Comparison of ENCODE assay signal across 20 cellular contexts in the genomic region with DNA sequence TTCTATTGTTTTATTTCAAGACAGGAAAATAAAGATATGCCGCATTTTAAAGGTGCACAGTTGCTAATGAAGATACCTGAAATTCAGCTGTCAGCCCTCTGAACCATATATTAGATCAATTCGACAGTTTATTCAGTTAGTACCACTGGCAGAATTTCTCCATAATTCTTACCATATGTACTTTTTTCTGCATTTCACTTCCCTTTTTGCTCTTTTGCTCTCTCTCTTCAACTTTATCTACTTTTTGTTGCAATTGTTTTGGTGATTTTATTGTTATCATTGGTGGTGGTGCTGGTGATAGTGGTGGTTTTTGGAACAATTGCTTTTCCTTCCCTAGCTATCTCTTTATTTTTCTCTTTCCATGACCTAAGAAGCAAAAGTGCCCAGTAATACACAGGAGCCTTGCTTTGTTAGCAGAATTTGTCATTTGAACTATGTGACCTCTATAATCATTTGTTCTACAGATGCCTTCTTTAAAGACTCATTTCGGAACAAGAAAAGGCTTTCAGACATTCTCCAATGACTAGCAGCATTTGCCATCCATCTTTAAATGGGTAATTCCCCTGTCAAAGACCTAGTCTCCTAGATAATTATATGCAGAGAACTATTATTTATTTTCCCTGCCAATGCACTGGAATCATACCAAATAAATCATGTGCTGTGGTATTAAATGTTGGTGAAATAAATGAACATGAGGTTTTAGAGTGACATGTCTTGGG.
DNase-seq lines count a peak whose midpoint lies in the region; ATAC-seq, FAIRE-seq and TF ChIP-seq lines count a peak whose summit lies in the region.
"Had no signal": no experiment of that assay in that cellular context is flagged by ENCODE, and none has a peak within 500 bp of the region (broad histone marks: within the 10 kb centered on the region; RNA-seq: fewer than 3 reads in every experiment).

No MANE protein-coding gene starts in this region.

- no peak for TF ChIP-seq CTCF in endothelial cell of umbilical vein (IDR thresholded peaks at IDR 0.05; ENCODE audit: extremely low read depth in 1 of 2, insufficient read depth in 1 of 2, low read depth in 1 of 2, low read length in 2 of 2)
- TF ChIP-seq CTCF in smooth muscle cell (IDR thresholded peaks at IDR 0.05; ENCODE audit: borderline replicate concordance, insufficient read depth, poor library complexity, severe bottlenecking) = no peak
- no peak for TF ChIP-seq CTCF in RWPE1 (conservative IDR thresholded peaks at IDR 0.05; ENCODE audit: low read depth)

- BruUV-seq in endothelial cell of umbilical vein (replicated peaks; lab: Mats Ljungman, UMichigan) = no TSS peak

- CTCF ChIA-PET in endothelial cell of umbilical vein (lab: Charles Lee) (interaction anchor here (0.9 to 1.1 kb wide), 2 partner anchors 9 to 154 kb away, joined by 4 read pairs; no protein-coding TSS in a partner anchor), RWPE1 (lab: Yijun Ruan, JAX) (interaction anchor here (0.7 kb wide), 1 partner anchor 85 kb away, joined by 5 read pairs; no protein-coding TSS in a partner anchor)

- peaks cover 15% of the 10 kb centered on the region for H3F3A ChIP-seq in smooth muscle cell (ENCODE audit: low read depth)

- POLR2A ChIA-PET in endothelial cell of umbilical vein (lab: Charles Lee) = no interaction called here
- POLR2A ChIA-PET in RWPE1 (lab: Yijun Ruan, JAX; ENCODE audit: low non-redundant PET) = no interaction called here

- dilution Hi-C loops in endothelial cell of umbilical vein (cut with MboI; ENCODE audit: extremely low pct_ligation_motif_present, low sequenced_read_pairs) = loop anchor here (25.0 kb wide), 1 partner anchor 144 kb away; a partner anchor contains a TSS

- FAIRE-seq in endothelial cell of umbilical vein (lab: Jason Lieb, UNC) = no peak

- no peak for ATAC-seq in esophagus mucosa
- ATAC-seq: left cardiac atrium had no signal

- no peaks in the 10 kb centered on the region for H3K27me3 ChIP-seq in endothelial cell of umbilical vein (ENCODE audit: control insufficient read depth in 2 of 2, insufficient read depth in 2 of 2, low read length in 2 of 2)
- no peaks in the 10 kb centered on the region for H3K27me3 ChIP-seq in smooth muscle cell (ENCODE audit: low read depth)
- H3K27me3 ChIP-seq: esophagus squamous epithelium had no signal

- no peak for TF ChIP-seq POLR2A in endothelial cell of umbilical vein (IDR thresholded peaks at IDR 0.05; ENCODE audit: low read depth, low read length)

- no peaks in the 10 kb centered on the region for H3K9me3 ChIP-seq in endothelial cell of umbilical vein (replicated peaks; ENCODE audit: control insufficient read depth, insufficient read depth, low read length)
- H3K9me3 ChIP-seq in smooth muscle cell (replicated peaks; ENCODE audit: low read depth) = peaks cover 1% of the 10 kb centered on the region
- H3K9me3 ChIP-seq: esophagus squamous epithelium, prostate gland had no signal

- intact Hi-C loops in endothelial cell of umbilical vein (cut with micrococcal nuclease) = no loop called here

- H3K27ac ChIP-seq in endothelial cell of umbilical vein (ENCODE audit: insufficient read depth, low read depth, low read length) (no peak overlapping the region), smooth muscle cell (ENCODE audit: low read depth) (peak overlapping the region; percentile 98), RWPE1 (no peak overlapping the region)
- H3K27ac ChIP-seq: 22Rv1, esophagus squamous epithelium, prostate gland had no signal

- H3K9ac ChIP-seq in endothelial cell of umbilical vein (replicated peaks; ENCODE audit: extremely low read depth, insufficient read depth, low read length) (no peak overlapping the region), smooth muscle cell (ENCODE audit: low read depth) (no peak overlapping the region)

- H4K20me1 ChIP-seq in endothelial cell of umbilical vein (replicated peaks; ENCODE audit: control insufficient read depth, extremely low read depth, insufficient read depth, low read length) (no peaks in the 10 kb centered on the region), smooth muscle cell (ENCODE audit: low read depth) (no peaks in the 10 kb centered on the region)

- H3K4me1 ChIP-seq in endothelial cell of umbilical vein (ENCODE audit: control insufficient read depth, extremely low read depth, insufficient read depth, low read length) (peaks cover 76% of the 10 kb centered on the region), smooth muscle cell (ENCODE audit: low read depth) (peaks cover 20% of the 10 kb centered on the region)
- H3K4me1 ChIP-seq: prostate gland had no signal

- 82% methylated on average over 3 of the region's 3 CpGs for WGBS in smooth muscle cell (ENCODE audit: low lambda C conversion rate)

- H3K4me2 ChIP-seq in endothelial cell of umbilical vein (ENCODE audit: insufficient read depth, low read length) (peak overlapping the region; percentile 8), smooth muscle cell (no peak overlapping the region)

- DNase-seq in SIG-M5 treated with dmso at 0.1 percent for 504 hours (lab: John Stamatoyannopoulos, UW; ENCODE audit: unreplicated experiment) = peak; percentile 56
- no peak for DNase-seq in SIG-M5 (lab: John Stamatoyannopoulos, UW)
- peak; percentile 44 for DNase-seq in OCI-M2 (lab: John Stamatoyannopoulos, UW; ENCODE audit: unreplicated experiment)
- DNase-seq in endothelial cell of umbilical vein (ENCODE audit: low read depth, low spot score) = peak; percentile 67
- no peak for DNase-seq in smooth muscle cell (lab: John Stamatoyannopoulos, UW; ENCODE audit: unreplicated experiment)
- DNase-seq in stimulated activated CD4-positive, alpha-beta T cell treated with anti-CD3 and anti-CD28 coated beads, Interleukin-1b, Interleukin-23, amount 100 ng/mL, for 48 hours = no peak
- DNase-seq in RWPE1 (ENCODE audit: low spot score) = no peak
- DNase-seq: activated CD4-positive, alpha-beta T cell treated with anti-CD3 and anti-CD28 coated beads, Interleukin-2, amount 50 U/mL, for 48 hours; CD4-positive, alpha-beta T cell; cortex of kidney; esophagus squamous epithelium; H7; hypothalamus; left cardiac atrium; NCI-H1436 treated with DMSO at 0.1 percent for 48 hours; NCI-H510A treated with DMSO at 0.1 percent for 48 hours; substantia nigra had no signal

- no peaks in the 10 kb centered on the region for H3K9me1 ChIP-seq in endothelial cell of umbilical vein (replicated peaks; ENCODE audit: control insufficient read depth, extremely low read depth, insufficient read depth, low read length)

- H3K4me3 ChIP-seq in endothelial cell of umbilical vein (replicated peaks in 1 of 3; ENCODE audit: insufficient read depth in 1 of 3, low read depth in 1 of 3, low read length in 3 of 3) (no peak overlapping the region), smooth muscle cell (no peak overlapping the region)
- H3K4me3 ChIP-seq: esophagus squamous epithelium, prostate gland had no signal

- no peaks in the 10 kb centered on the region for H3K79me2 ChIP-seq in endothelial cell of umbilical vein (ENCODE audit: control insufficient read depth, insufficient read depth, low read length)
- H3K79me2 ChIP-seq in smooth muscle cell (ENCODE audit: low read depth) = no peaks in the 10 kb centered on the region

- H2AFZ ChIP-seq in endothelial cell of umbilical vein (ENCODE audit: low read depth, low read length) (no peak overlapping the region), smooth muscle cell (ENCODE audit: low read depth) (peak overlapping the region; percentile 26)

- H3K36me3 ChIP-seq in endothelial cell of umbilical vein (ENCODE audit: control insufficient read depth in 2 of 2, extremely low read depth in 1 of 2, insufficient read depth in 2 of 2, low read length in 2 of 2) = no peaks in the 10 kb centered on the region
- H3K36me3 ChIP-seq in smooth muscle cell (ENCODE audit: low read depth) = no peaks in the 10 kb centered on the region
- H3K36me3 ChIP-seq: esophagus squamous epithelium, prostate gland had no signal

TF ChIP-seq in endothelial cell of umbilical vein, 7 proteins besides CTCF, POLR2A, EP300 and RAD21:
- TF ChIP-seq MYC (IDR thresholded peaks at IDR 0.05; ENCODE audit: low read depth, low read length) (no peak), FOS (IDR thresholded peaks at IDR 0.05; ENCODE audit: borderline replicate concordance, insufficient read depth, low read length) (no peak), JUN (IDR thresholded peaks at IDR 0.05; ENCODE audit: borderline replicate concordance, insufficient read depth, insufficient read length, low read depth) (no peak), EZH2 (IDR thresholded peaks at IDR 0.05; ENCODE audit: borderline replicate concordance, low read depth, low read length, severe bottlenecking) (no peak), POLR2AphosphoS5 (IDR thresholded peaks at IDR 0.05; ENCODE audit: insufficient read depth, low read depth, low read length) (no peak), GATA2 (IDR thresholded peaks at IDR 0.05; ENCODE audit: insufficient read depth, insufficient read length, low read depth, low read length) (no peak)
- TF ChIP-seq, protein P1, sequence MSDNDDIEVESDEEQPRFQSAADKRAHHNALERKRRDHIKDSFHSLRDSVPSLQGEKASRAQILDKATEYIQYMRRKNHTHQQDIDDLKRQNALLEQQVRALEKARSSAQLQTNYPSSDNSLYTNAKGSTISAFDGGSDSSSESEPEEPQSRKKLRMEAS (IDR thresholded peaks at IDR 0.05; ENCODE audit: insufficient read depth, insufficient read length) = no peak
TF ChIP-seq in endothelial cell of umbilical vein: peak in this region for 0.

Comparison
In these comparisons a context has a peak if more than half of its experiments do, and no peak if none do; other contexts are left out.
1. DNase-seq: peak in SIG-M5 treated with dmso at 0.1 percent for 504 hours (single experiment), OCI-M2 (single experiment) and endothelial cell of umbilical vein (single experiment); none in SIG-M5 (single experiment), smooth muscle cell (single experiment), stimulated activated CD4-positive, alpha-beta T cell treated with anti-CD3 and anti-CD28 coated beads, Interleukin-1b, Interleukin-23, amount 100 ng/mL, for 48 hours (single experiment) and RWPE1 (single experiment).